Comparison of ENCODE assay signal across 8 cellular contexts in the genomic region with DNA sequence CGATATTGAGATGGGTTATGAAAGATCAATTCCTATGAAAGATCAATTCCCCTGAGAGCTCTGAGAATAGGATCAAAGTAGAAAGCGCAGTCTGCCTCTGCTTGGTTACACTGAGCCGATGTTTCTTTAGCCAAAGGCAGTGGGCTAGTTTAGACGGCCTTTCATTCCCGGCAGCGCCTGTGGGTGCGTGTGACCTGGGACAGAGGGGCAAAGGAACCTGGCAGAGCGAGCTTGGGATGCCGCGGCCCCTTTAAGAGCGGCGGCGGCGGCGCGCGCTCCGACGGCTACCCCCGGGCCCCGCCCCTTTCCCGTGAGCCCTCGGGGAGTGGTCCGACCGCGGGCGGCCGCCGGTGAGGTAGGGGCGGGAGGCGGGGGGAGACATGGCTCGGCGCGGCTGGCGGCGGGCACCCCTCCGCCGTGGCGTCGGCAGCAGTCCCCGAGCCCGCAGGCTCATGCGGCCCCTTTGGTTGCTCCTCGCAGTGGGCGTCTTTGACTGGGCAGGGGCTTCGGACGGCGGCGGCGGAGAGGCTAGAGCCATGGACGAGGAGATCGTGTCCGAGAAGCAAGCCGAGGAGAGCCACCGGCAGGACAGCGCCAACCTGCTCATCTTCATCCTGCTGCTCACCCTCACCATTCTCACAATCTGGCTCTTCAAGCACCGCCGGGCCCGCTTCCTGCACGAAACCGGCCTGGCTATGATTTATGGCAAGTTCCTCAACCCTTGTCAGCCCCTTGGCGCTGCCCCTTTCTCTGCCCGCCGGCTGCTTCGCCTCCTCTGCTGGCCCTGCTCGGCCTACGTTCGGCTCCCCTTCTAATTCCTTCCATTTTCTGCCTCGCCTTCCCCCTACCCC. TPM values are rescaled to one million over a fixed set of nuclear protein-coding genes. Genes with fewer than 3 reads are reported as not detected.
A peak's percentile ranks its signal among the peaks of the same experiment; 100 is the strongest.
DNase-seq lines count a peak whose midpoint lies in the region; ATAC-seq and TF ChIP-seq lines count a peak whose summit lies in the region.

A gene (plus strand): TSS at position 313 of the 851 bp plus-strand sequence. CDS start 224 bp downstream, at position 537.

- DNase-seq in GM19240 (ENCODE audit: insufficient read length, low spot score) = peak; percentile 41
- peak; percentile 73 for DNase-seq in NCI-H774 (lab: John Stamatoyannopoulos, UW)
- DNase-seq in activated CD8-positive, alpha-beta memory T cell treated with anti-CD3 and anti-CD28 coated beads, Interleukin-2, amount 10 ng/mL, durations not matched to agents 7 days and 5 days = peak; percentile 75
- DNase-seq in endothelial cell (ENCODE audit: low spot score) = peak; percentile 58
- peak; percentile 45 to 64 for DNase-seq in mesothelial cell of epicardium (ENCODE audit: low spot score in 2 of 2, unreplicated experiment in 2 of 2)
- DNase-seq in stimulated activated CD8-positive, alpha-beta memory T cell treated with anti-CD3 and anti-CD28 coated beads, Interleukin-15, amount 100 ng/mL, for 4 hours (ENCODE audit: low read depth in 2 of 2) = peak; percentile 21 to 44

- H3K27ac Mint-ChIP-seq in activated CD8-positive, alpha-beta memory T cell treated with anti-CD3 and anti-CD28 coated beads, Interleukin-2, amount 10 ng/mL, durations not matched to agents 7 days and 5 days = peak within 1 kb of the TSS; percentile 89
- H3K27ac Mint-ChIP-seq in endothelial cell (ENCODE audit: unreplicated experiment) (peak within 1 kb of the TSS; percentile 71), mesothelial cell of epicardium (peak within 1 kb of the TSS; percentile 91)

- CTCF ChIA-PET in activated CD8-positive, alpha-beta memory T cell treated with anti-CD3 and anti-CD28 coated beads, Interleukin-2, amount 10 ng/mL, durations not matched to agents 7 days and 5 days (lab: Charles Lee) = interaction anchor here (1.0 to 1.9 kb wide), 2 partner anchors 11 to 14 kb away, joined by 5 read pairs; no protein-coding TSS in a partner anchor

- H3K4me3 Mint-ChIP-seq in activated CD8-positive, alpha-beta memory T cell treated with anti-CD3 and anti-CD28 coated beads, Interleukin-2, amount 10 ng/mL, durations not matched to agents 7 days and 5 days = peak within 1 kb of the TSS; percentile 87
- H3K4me3 Mint-ChIP-seq in endothelial cell (ENCODE audit: unreplicated experiment) (peak within 1 kb of the TSS; percentile 92), mesothelial cell of epicardium (peak within 1 kb of the TSS; percentile 82)

- peak; percentile 89 for ATAC-seq in HG03457 (IDR thresholded peaks at IDR 0.05; ENCODE audit: unreplicated experiment)
- ATAC-seq in activated CD8-positive, alpha-beta memory T cell treated with anti-CD3 and anti-CD28 coated beads, Interleukin-2, amount 10 ng/mL, durations not matched to agents 7 days and 5 days = peak; percentile 90

- no peaks in the 10 kb centered on the region for H3K9me3 Mint-ChIP-seq in activated CD8-positive, alpha-beta memory T cell treated with anti-CD3 and anti-CD28 coated beads, Interleukin-2, amount 10 ng/mL, durations not matched to agents 7 days and 5 days (ENCODE audit: low read depth)
- no peaks in the 10 kb centered on the region for H3K9me3 Mint-ChIP-seq in endothelial cell (ENCODE audit: unreplicated experiment)
- peaks cover 14% of the 10 kb centered on the region for H3K9me3 Mint-ChIP-seq in mesothelial cell of epicardium

- peak within 1 kb of the TSS; percentile 64 for H3K27ac ChIP-seq in C4-2B

- no peaks in the 10 kb centered on the region for H3K27me3 Mint-ChIP-seq in activated CD8-positive, alpha-beta memory T cell treated with anti-CD3 and anti-CD28 coated beads, Interleukin-2, amount 10 ng/mL, durations not matched to agents 7 days and 5 days
- H3K27me3 Mint-ChIP-seq in endothelial cell (ENCODE audit: unreplicated experiment) = peaks cover 5% of the 10 kb centered on the region
- H3K27me3 Mint-ChIP-seq in mesothelial cell of epicardium (ENCODE audit: low read depth) = no peaks in the 10 kb centered on the region

- no peak for TF ChIP-seq CTCF in C4-2B (conservative IDR thresholded peaks at IDR 0.05)
- no peak for TF ChIP-seq CTCF in endothelial cell (IDR thresholded peaks at IDR 0.05; ENCODE audit: unreplicated experiment)
- TF ChIP-seq CTCF in mesothelial cell of epicardium (IDR thresholded peaks at IDR 0.05; ENCODE audit: unreplicated experiment) = no peak

- H3K4me1 Mint-ChIP-seq in activated CD8-positive, alpha-beta memory T cell treated with anti-CD3 and anti-CD28 coated beads, Interleukin-2, amount 10 ng/mL, durations not matched to agents 7 days and 5 days = peaks cover 35% of the 10 kb centered on the region
- peaks cover 37% of the 10 kb centered on the region for H3K4me1 Mint-ChIP-seq in endothelial cell (ENCODE audit: unreplicated experiment)
- peaks cover 27% of the 10 kb centered on the region for H3K4me1 Mint-ChIP-seq in mesothelial cell of epicardium

- H3K36me3 Mint-ChIP-seq in activated CD8-positive, alpha-beta memory T cell treated with anti-CD3 and anti-CD28 coated beads, Interleukin-2, amount 10 ng/mL, durations not matched to agents 7 days and 5 days = peaks cover 3% of the 10 kb centered on the region
- H3K36me3 Mint-ChIP-seq in endothelial cell (ENCODE audit: low read depth, unreplicated experiment) = no peaks in the 10 kb centered on the region
- no peaks in the 10 kb centered on the region for H3K36me3 Mint-ChIP-seq in mesothelial cell of epicardium

RNA-seq across cellular contexts. Expression of the gene that starts here (rescaled TPM):
- total RNA-seq in activated CD8-positive, alpha-beta memory T cell treated with anti-CD3 and anti-CD28 coated beads, Interleukin-2, amount 10 ng/mL, durations not matched to agents 7 days and 5 days = 10 to 100 TPM; 14.5 to 15.7 TPM
- total RNA-seq in endothelial cell (ENCODE audit: unreplicated experiment) (12.2 TPM), mesothelial cell of epicardium (14.1 to 16.5 TPM (median 14.6 TPM) in 3 replicates)

Comparison
In these comparisons a context has a peak if more than half of its experiments do, and no peak if none do; other contexts are left out.
1. Peak in every context shown above with its lines: DNase-seq, ATAC-seq and H3K27ac ChIP-seq.